8 cellular contexts compared by ENCODE assay signal in genomic region chr17:44199553-44200477, GRCh38. TPM values are rescaled to one million over a fixed set of nuclear protein-coding genes. Genes with fewer than 3 reads are reported as not detected.
DNase-seq lines count a peak whose midpoint lies in the region; ATAC-seq and TF ChIP-seq lines count a peak whose summit lies in the region.

TSS of gene ATXN7L3 (minus strand) at chr17:44199884. CDS start at chr17:44198070, 1,814 bp downstream.

- peak within 1 kb of the TSS; percentile 83 for H3K4me3 ChIP-seq in Jurkat, Clone E6-1 (ENCODE audit: low read length)
- H3K4me3 ChIP-seq in PC-3 (ENCODE audit: low read length): peak within 1 kb of the TSS; percentile 89
- peak within 1 kb of the TSS; percentile 85 to 90 for H3K4me3 ChIP-seq in mucosa of rectum (ENCODE audit: low read length in 2 of 2)

- CTCF ChIA-PET in PC-3 (lab: Charles Lee): interaction anchor here (0.5 to 0.8 kb wide), 5 partner anchors 14 to 1233 kb away, joined by 3 to 7 read pairs (median 4); no protein-coding TSS in a partner anchor

- TF ChIP-seq CTCF in PC-3 (conservative IDR thresholded peaks at IDR 0.05; ENCODE audit: low read depth, low read length): no peak

- peaks cover 22% of the 10 kb centered on the region for H3K36me3 ChIP-seq in PC-3 (ENCODE audit: low read depth, low read length)
- peaks cover 21% of the 10 kb centered on the region in 2 donors for H3K36me3 ChIP-seq in mucosa of rectum (ENCODE audit: control insufficient read depth in 2 of 2, insufficient read depth in 2 of 2, low read length in 2 of 2)

- H3K9me3 ChIP-seq in PC-3 (ENCODE audit: low read length) (no peaks in the 10 kb centered on the region), mucosa of rectum (ENCODE audit: control insufficient read depth in 2 of 2, low read length in 2 of 2) (no peaks in the 10 kb centered on the region)

- H3K9ac ChIP-seq in PC-3 (ENCODE audit: low read length) (peak within 1 kb of the TSS; percentile 95), mucosa of rectum (ENCODE audit: low read depth in 1 of 2, low read length in 2 of 2) (peak within 1 kb of the TSS; percentile 95 to 96)

- H3K9me2 ChIP-seq in PC-3 (replicated peaks; ENCODE audit: low read length): no peaks in the 10 kb centered on the region

- POLR2A ChIA-PET in PC-3 (lab: Charles Lee; ENCODE audit: unreplicated experiment): interaction anchor here (0.6 to 0.7 kb wide), 3 partner anchors 8 to 145 kb away, joined by 3 to 10 read pairs (median 6); partner anchors contain the start of gene GRN

- BruUV-seq in PC-3 (replicated peaks; lab: Mats Ljungman, UMichigan): no TSS peak

- peak within 1 kb of the TSS; percentile 88 for H2AFZ ChIP-seq in PC-3 (ENCODE audit: low read length)

- H3K27ac ChIP-seq in PC-3 (ENCODE audit: low read length): peak within 1 kb of the TSS; percentile 79
- peak within 1 kb of the TSS; percentile 98 for H3K27ac ChIP-seq in epithelial cell of prostate
- H3K27ac ChIP-seq in mucosa of rectum (ENCODE audit: low read depth in 2 of 2, low read length in 2 of 2): peak within 1 kb of the TSS; percentile 94 to 97

- H4K20me1 ChIP-seq in PC-3 (ENCODE audit: low read length): no peaks in the 10 kb centered on the region

- peak; percentile 93 for DNase-seq in DMS 273 treated with DMSO at 0.1 percent for 48 hours (lab: John Stamatoyannopoulos, UW)
- peak; percentile 95 for DNase-seq in Jurkat, Clone E6-1 (ENCODE audit: low read depth, low spot score)
- peak; percentile 99 for DNase-seq in PC-3
- DNase-seq in activated T-cell treated with anti-CD3 and anti-CD28 coated beads for 48 hours (ENCODE audit: low read depth): peak; percentile 100
- DNase-seq in epithelial cell of prostate (ENCODE audit: low read depth, low spot score): peak; percentile 87
- peak; percentile 99 to 100 for DNase-seq in stimulated activated CD8-positive, alpha-beta memory T cell treated with anti-CD3 and anti-CD28 coated beads, Interleukin-4, amount 100 ng/mL, for 4 hours (ENCODE audit: low read depth in 2 of 2, low spot score in 1 of 2)

- intact Hi-C loops in PC-3 (cut with micrococcal nuclease): loop anchor here (10.0 kb wide), 1 partner anchor 305 kb away; the partner anchor contains the start of gene GPATCH8

- H3K27me3 ChIP-seq in PC-3 (ENCODE audit: low read length): no peaks in the 10 kb centered on the region
- H3K27me3 ChIP-seq in mucosa of rectum (ENCODE audit: control insufficient read depth in 2 of 2, insufficient read depth in 2 of 2, low read length in 2 of 2): no peaks in the 10 kb centered on the region

- peak; percentile 64 for ATAC-seq in GM21529 (IDR thresholded peaks at IDR 0.05; ENCODE audit: unreplicated experiment)
- ATAC-seq in PC-3: peak; percentile 77

- peaks cover 4% of the 10 kb centered on the region for H3F3A ChIP-seq in PC-3 (ENCODE audit: low read length, unreplicated experiment)

- peaks cover 36% of the 10 kb centered on the region for H3K79me2 ChIP-seq in PC-3 (ENCODE audit: low read length)

- H3K4me1 ChIP-seq in PC-3 (ENCODE audit: insufficient read depth, low read length): peaks cover 36% of the 10 kb centered on the region
- peaks cover 21 to 26% of the 10 kb centered on the region in 2 donors for H3K4me1 ChIP-seq in mucosa of rectum (ENCODE audit: control insufficient read depth in 2 of 2, insufficient read depth in 2 of 2, low read length in 2 of 2)

- H3K4me2 ChIP-seq in PC-3 (ENCODE audit: low read length): peak within 1 kb of the TSS; percentile 98

RNA-seq across cellular contexts. Expression of gene ATXN7L3, which starts in this region (rescaled TPM):
- polyA plus RNA-seq in Jurkat, Clone E6-1 (2012; ENCODE audit: insufficient read depth, insufficient read length): 69.5 TPM
- total RNA-seq in PC-3 (2014; rRNA removed): 73.9 and 78.3 TPM in 2 replicates

Comparison
In these comparisons a context has a peak if more than half of its experiments do, and no peak if none do; other contexts are left out.
1. Peak in every context shown above with its lines: DNase-seq, ATAC-seq, H3K4me3 ChIP-seq and H3K27ac ChIP-seq.